In genomic region chr4:101954975-101955678, GRCh38 we compare ENCODE assay signal across 13 cellular contexts.
A peak's percentile ranks its signal among the peaks of the same experiment; 100 is the strongest.
DNase-seq lines count a peak whose midpoint lies in the region; ATAC-seq and TF ChIP-seq lines count a peak whose summit lies in the region.
"Had no signal": no experiment of that assay in that cellular context is flagged by ENCODE, and none has a peak within 500 bp of the region (broad histone marks: within the 10 kb centered on the region; RNA-seq: fewer than 3 reads in every experiment).

No MANE protein-coding gene starts in this region.

- H3K36me3 ChIP-seq in SU-DHL-6 (ENCODE audit: low read length): no peaks in the 10 kb centered on the region

- peak overlapping the region; percentile 71 for H3K27ac Mint-ChIP-seq in mesothelial cell of epicardium
- no peak overlapping the region for H3K27ac Mint-ChIP-seq in activated naive CD8-positive, alpha-beta T cell treated with anti-CD3 and anti-CD28 coated beads, Interleukin-2, amount 50 U/mL, for 24 hours
- H3K27ac Mint-ChIP-seq: activated naive CD4-positive, alpha-beta T cell treated with anti-CD3 and anti-CD28 coated beads, Interleukin-2, amount 50 U/mL, for 72 hours had no signal

- TF ChIP-seq CTCF in SU-DHL-6 (IDR thresholded peaks at IDR 0.05; ENCODE audit: insufficient read depth, low read length, poor library complexity, severe bottlenecking) (no peak), mesothelial cell of epicardium (IDR thresholded peaks at IDR 0.05; ENCODE audit: unreplicated experiment) (no peak)

- H3K9ac ChIP-seq in SU-DHL-6 (ENCODE audit: low read length): no peak overlapping the region

- no peaks in the 10 kb centered on the region for H3K79me2 ChIP-seq in SU-DHL-6 (ENCODE audit: insufficient read depth, low read length)

- H3F3A ChIP-seq in SU-DHL-6 (ENCODE audit: insufficient read depth): no peaks in the 10 kb centered on the region

- peak overlapping the region; percentile 25 for H3K4me2 ChIP-seq in SU-DHL-6 (ENCODE audit: low read depth, low read length, poor library complexity, severe bottlenecking)

- H3K27ac ChIP-seq in SU-DHL-6 (ENCODE audit: low read depth, low read length): no peak overlapping the region
- H3K27ac ChIP-seq: psoas muscle had no signal

- H3K36me3 Mint-ChIP-seq in mesothelial cell of epicardium: no peaks in the 10 kb centered on the region
- no peaks in the 10 kb centered on the region for H3K36me3 Mint-ChIP-seq in activated naive CD8-positive, alpha-beta T cell treated with anti-CD3 and anti-CD28 coated beads, Interleukin-2, amount 50 U/mL, for 24 hours (ENCODE audit: low read depth)
- H3K36me3 Mint-ChIP-seq: activated naive CD4-positive, alpha-beta T cell treated with anti-CD3 and anti-CD28 coated beads, Interleukin-2, amount 50 U/mL, for 72 hours had no signal

- no peaks in the 10 kb centered on the region for H3K9me3 Mint-ChIP-seq in mesothelial cell of epicardium
- H3K9me3 Mint-ChIP-seq in activated naive CD8-positive, alpha-beta T cell treated with anti-CD3 and anti-CD28 coated beads, Interleukin-2, amount 50 U/mL, for 24 hours: no peaks in the 10 kb centered on the region
- H3K9me3 Mint-ChIP-seq: activated naive CD4-positive, alpha-beta T cell treated with anti-CD3 and anti-CD28 coated beads, Interleukin-2, amount 50 U/mL, for 72 hours had no signal

- H2AFZ ChIP-seq in SU-DHL-6 (ENCODE audit: low read depth, low read length, severe bottlenecking): no peak overlapping the region

- no peaks in the 10 kb centered on the region for H3K27me3 Mint-ChIP-seq in mesothelial cell of epicardium (ENCODE audit: low read depth)
- H3K27me3 Mint-ChIP-seq in activated naive CD8-positive, alpha-beta T cell treated with anti-CD3 and anti-CD28 coated beads, Interleukin-2, amount 50 U/mL, for 24 hours: no peaks in the 10 kb centered on the region

- H3K4me3 Mint-ChIP-seq in mesothelial cell of epicardium: no peak overlapping the region
- no peak overlapping the region for H3K4me3 Mint-ChIP-seq in activated naive CD8-positive, alpha-beta T cell treated with anti-CD3 and anti-CD28 coated beads, Interleukin-2, amount 50 U/mL, for 24 hours

- H3K27me3 ChIP-seq in SU-DHL-6 (ENCODE audit: low read length): no peaks in the 10 kb centered on the region

- in situ Hi-C loops in Caki2 (cut with HindIII; ENCODE audit: low pct_unique_long_range_greater_than_20kb, low sequenced_read_pairs): no loop called here

- DNase-seq in Caki2 (ENCODE audit: low read depth) (peak; percentile 83), LHCN-M2 (ENCODE audit: low read depth) (peak; percentile 26), mesothelial cell of epicardium (ENCODE audit: low spot score in 2 of 2, unreplicated experiment in 2 of 2) (no peak), NCI-H2107 (lab: John Stamatoyannopoulos, UW) (no peak)
- no peak for DNase-seq in activated naive CD8-positive, alpha-beta T cell treated with anti-CD3 and anti-CD28 coated beads, Interleukin-2, amount 50 U/mL, for 24 hours
- DNase-seq: KG1; NCI-H2227 treated with DMSO at 0.1 percent for 48 hours; psoas muscle; stimulated activated CD4-positive, alpha-beta T cell treated with anti-CD3 and anti-CD28 coated beads, Interleukin-1b, Interleukin-23, amount 100 ng/mL, for 48 hours had no signal

- ATAC-seq in activated naive CD8-positive, alpha-beta T cell treated with anti-CD3 and anti-CD28 coated beads, Interleukin-2, amount 50 U/mL, for 24 hours: no peak
- ATAC-seq in HG03565 (IDR thresholded peaks at IDR 0.05; ENCODE audit: unreplicated experiment): no peak
- ATAC-seq in GM21423 (IDR thresholded peaks at IDR 0.05; ENCODE audit: unreplicated experiment): no peak
- ATAC-seq: activated naive CD4-positive, alpha-beta T cell treated with anti-CD3 and anti-CD28 coated beads, Interleukin-2, amount 50 U/mL, for 72 hours; psoas muscle had no signal

- peaks cover 40% of the 10 kb centered on the region for H3K4me1 Mint-ChIP-seq in mesothelial cell of epicardium
- H3K4me1 Mint-ChIP-seq in activated naive CD8-positive, alpha-beta T cell treated with anti-CD3 and anti-CD28 coated beads, Interleukin-2, amount 50 U/mL, for 24 hours: no peaks in the 10 kb centered on the region

- H3K9me2 ChIP-seq in SU-DHL-6 (replicated peaks; ENCODE audit: insufficient read depth, low read length): no peaks in the 10 kb centered on the region

- no peak overlapping the region for H3K4me3 ChIP-seq in SU-DHL-6 (ENCODE audit: insufficient read depth, low read length, poor library complexity, severe bottlenecking)
- H3K4me3 ChIP-seq: psoas muscle had no signal

- no peaks in the 10 kb centered on the region for H4K20me1 ChIP-seq in SU-DHL-6 (ENCODE audit: low read depth, low read length)

- H3K9me3 ChIP-seq in SU-DHL-6 (ENCODE audit: insufficient read depth, low read length): no peaks in the 10 kb centered on the region
- H3K9me3 ChIP-seq: psoas muscle had no signal

Comparison
In these comparisons a context has a peak if more than half of its experiments do, and no peak if none do; other contexts are left out.
1. DNase-seq: peak in Caki2 (single experiment) and LHCN-M2 (single experiment); none in mesothelial cell of epicardium (0 of 2), activated naive CD8-positive, alpha-beta T cell treated with anti-CD3 and anti-CD28 coated beads, Interleukin-2, amount 50 U/mL, for 24 hours (single experiment) and NCI-H2107 (single experiment).